In genomic region chr16:88746511-88746910, GRCh38 we compare ENCODE assay signal across 18 cellular contexts. TPM values are rescaled to one million over a fixed set of nuclear protein-coding genes. Genes with fewer than 3 reads are reported as not detected.
DNase-seq lines count a peak whose midpoint lies in the region; ATAC-seq, FAIRE-seq and TF ChIP-seq lines count a peak whose summit lies in the region.
"Had no signal": no experiment of that assay in that cellular context is flagged by ENCODE, and none has a peak within 500 bp of the region (broad histone marks: within the 10 kb centered on the region; RNA-seq: fewer than 3 reads in every experiment).

No MANE protein-coding gene starts in this region.

- no peaks in the 10 kb centered on the region for H3K4me1 ChIP-seq in right cardiac atrium (ENCODE audit: control insufficient read depth, insufficient read depth, low read length)
- H3K4me1 ChIP-seq in stomach, result peaks cover 20 to 57% (median 40%) of the 10 kb centered on the region in 4 donors
- H3K4me1 ChIP-seq: HAP-1 had no signal

- peaks cover 10% of the 10 kb centered on the region for H3K4me1 Mint-ChIP-seq in T-helper 2 cell treated with Interferon-gamma antibody and Interleukin-4, amounts not matched to agents 5 μg/mL and 100 μg/mL, for 36 hours (ENCODE audit: low read depth)
- H3K4me1 Mint-ChIP-seq in activated T-helper 1 cell treated with anti-CD3 and anti-CD28 coated beads, Interleukin-12 subunit alpha, Interleukin-12 subunit beta, Interleukin-2, Interleukin-4 antibody, amounts not matched to agents 30 ng/mL and 10 ng/mL and 1 ng/mL, durations not matched to agents 14 hours and 24 hours and 36 hours (ENCODE audit: low read depth), result peaks cover 10% of the 10 kb centered on the region

- H3K27ac Mint-ChIP-seq in T-helper 2 cell treated with Interferon-gamma antibody and Interleukin-4, amounts not matched to agents 5 μg/mL and 100 μg/mL, for 36 hours, result peak overlapping the region; percentile 76
- H3K27ac Mint-ChIP-seq in activated T-helper 1 cell treated with anti-CD3 and anti-CD28 coated beads, Interleukin-12 subunit alpha, Interleukin-12 subunit beta, Interleukin-2, Interleukin-4 antibody, amounts not matched to agents 30 ng/mL and 10 ng/mL and 1 ng/mL, durations not matched to agents 14 hours and 24 hours and 36 hours, result peak overlapping the region; percentile 29

- H3K36me3 Mint-ChIP-seq in T-helper 2 cell treated with Interferon-gamma antibody and Interleukin-4, amounts not matched to agents 5 μg/mL and 100 μg/mL, for 36 hours (ENCODE audit: low read depth), result peaks cover under 1% of the 10 kb centered on the region
- peaks cover 2% of the 10 kb centered on the region for H3K36me3 Mint-ChIP-seq in activated T-helper 1 cell treated with anti-CD3 and anti-CD28 coated beads, Interleukin-12 subunit alpha, Interleukin-12 subunit beta, Interleukin-2, Interleukin-4 antibody, amounts not matched to agents 30 ng/mL and 10 ng/mL and 1 ng/mL, durations not matched to agents 14 hours and 24 hours and 36 hours (ENCODE audit: low read depth)

- no peak overlapping the region for H3K4me3 ChIP-seq in right cardiac atrium (ENCODE audit: low read length)
- H3K4me3 ChIP-seq in stomach, result no peak overlapping the region
- H3K4me3 ChIP-seq: A549, HAP-1, upper lobe of left lung had no signal

- no peak overlapping the region for H3K4me3 Mint-ChIP-seq in T-helper 2 cell treated with Interferon-gamma antibody and Interleukin-4, amounts not matched to agents 5 μg/mL and 100 μg/mL, for 36 hours
- H3K4me3 Mint-ChIP-seq in activated T-helper 1 cell treated with anti-CD3 and anti-CD28 coated beads, Interleukin-12 subunit alpha, Interleukin-12 subunit beta, Interleukin-2, Interleukin-4 antibody, amounts not matched to agents 30 ng/mL and 10 ng/mL and 1 ng/mL, durations not matched to agents 14 hours and 24 hours and 36 hours, result no peak overlapping the region

- H3K27ac ChIP-seq in right cardiac atrium (ENCODE audit: low read length), result no peak overlapping the region
- peak overlapping the region in 4 of 5 donors; percentile 35 to 79 (median 57) for H3K27ac ChIP-seq in stomach
- H3K27ac ChIP-seq: A549 had no signal

- H3K9me3 ChIP-seq in right cardiac atrium (ENCODE audit: control insufficient read depth, low read length) (no peaks in the 10 kb centered on the region), stomach (no peaks in the 10 kb centered on the region)
- H3K9me3 ChIP-seq: A549, HAP-1, upper lobe of left lung had no signal

- no peak for FAIRE-seq in frontal cortex (lab: Jason Lieb, UNC)
- FAIRE-seq: A549 had no signal

- no peak for TF ChIP-seq POLR2A in stomach (IDR thresholded peaks at IDR 0.05)

- no peak for TF ChIP-seq CTCF in stomach (IDR thresholded peaks at IDR 0.05)

- DNase-seq in T-helper 2 cell treated with Interferon-gamma antibody and Interleukin-4, amounts not matched to agents 5 μg/mL and 100 μg/mL, for 36 hours (ENCODE audit: low spot score), result no peak
- no peak for DNase-seq in T-helper 2 cell
- no peak for DNase-seq in activated T-helper 1 cell treated with anti-CD3 and anti-CD28 coated beads, Interleukin-12 subunit alpha, Interleukin-12 subunit beta, Interleukin-2, Interleukin-4 antibody, amounts not matched to agents 30 ng/mL and 10 ng/mL and 1 ng/mL, durations not matched to agents 14 hours and 24 hours and 36 hours (ENCODE audit: low spot score)
- DNase-seq in right cardiac atrium, result peak; percentile 86 to 93 (median 91)
- no peak for DNase-seq in stomach
- DNase-seq in activated gamma-delta T cell treated with Interleukin-2 at 50 U/mL for 16 hours, result no peak
- DNase-seq in frontal cortex (ENCODE audit: low spot score in 2 of 2), result no peak
- DNase-seq: activated CD4-positive, alpha-beta T cell treated with anti-CD3 and anti-CD28 coated beads for 4 hours; activated effector memory CD4-positive, alpha-beta T cell treated with Interleukin-2 at 50 U/mL for 16 hours; DMS53; hippocampal formation; NCI-H2227 treated with DMSO at 0.1 percent for 48 hours; OCI-M1; stimulated activated CD4-positive, alpha-beta T cell treated with anti-CD3 and anti-CD28 coated beads, Interleukin-15, amount 100 ng/mL, for 24 hours had no signal

- peaks cover 0 to 31% (median 14%) of the 10 kb centered on the region in 4 donors for H3K36me3 ChIP-seq in stomach

- 45% methylated on average over 17 of the region's 17 CpGs for WGBS in right cardiac atrium
- WGBS in stomach, 5 donors, result 37 to 66% (median 53%) methylated on average over 14 to 17 of the region's 17 CpGs

- H3K27me3 ChIP-seq in right cardiac atrium (ENCODE audit: control insufficient read depth, insufficient read depth) (no peaks in the 10 kb centered on the region), stomach (no peaks in the 10 kb centered on the region)
- H3K27me3 ChIP-seq: upper lobe of left lung had no signal

- intact Hi-C loops in activated T-helper 1 cell treated with anti-CD3 and anti-CD28 coated beads, Interleukin-12 subunit alpha, Interleukin-12 subunit beta, Interleukin-2, Interleukin-4 antibody, amounts not matched to agents 30 ng/mL and 10 ng/mL and 1 ng/mL, durations not matched to agents 14 hours and 24 hours and 36 hours (cut with micrococcal nuclease), result no loop called here
- intact Hi-C loops in right cardiac atrium (cut with DNase I) (loop anchor here in 2 of 4 donors (5.0 to 10.0 kb wide), 3 partner anchors 36 to 468 kb away; partner anchors contain the start of gene ZNF778 (in 1 of the 2)), stomach (cut with DNase I; ENCODE audit: low total_unique reads) (no loop called here)

- no peaks in the 10 kb centered on the region for H3K9me3 Mint-ChIP-seq in T-helper 2 cell treated with Interferon-gamma antibody and Interleukin-4, amounts not matched to agents 5 μg/mL and 100 μg/mL, for 36 hours
- no peaks in the 10 kb centered on the region for H3K9me3 Mint-ChIP-seq in activated T-helper 1 cell treated with anti-CD3 and anti-CD28 coated beads, Interleukin-12 subunit alpha, Interleukin-12 subunit beta, Interleukin-2, Interleukin-4 antibody, amounts not matched to agents 30 ng/mL and 10 ng/mL and 1 ng/mL, durations not matched to agents 14 hours and 24 hours and 36 hours

- TF ChIP-seq EP300 in stomach (IDR thresholded peaks at IDR 0.05), result no peak

- ATAC-seq in right cardiac atrium, result peak; percentile 57 to 78
- ATAC-seq in GM21423 (IDR thresholded peaks at IDR 0.05; ENCODE audit: unreplicated experiment), result no peak
- ATAC-seq: A549 had no signal

- H3K27me3 Mint-ChIP-seq in T-helper 2 cell treated with Interferon-gamma antibody and Interleukin-4, amounts not matched to agents 5 μg/mL and 100 μg/mL, for 36 hours (ENCODE audit: low read depth), result no peaks in the 10 kb centered on the region
- H3K27me3 Mint-ChIP-seq in activated T-helper 1 cell treated with anti-CD3 and anti-CD28 coated beads, Interleukin-12 subunit alpha, Interleukin-12 subunit beta, Interleukin-2, Interleukin-4 antibody, amounts not matched to agents 30 ng/mL and 10 ng/mL and 1 ng/mL, durations not matched to agents 14 hours and 24 hours and 36 hours (ENCODE audit: insufficient read depth), result no peaks in the 10 kb centered on the region

RNA-seq across cellular contexts. Expression of gene PIEZO1, which starts 38.5 kb away (rescaled TPM):
- total RNA-seq in activated T-helper 1 cell treated with anti-CD3 and anti-CD28 coated beads, Interleukin-12 subunit alpha, Interleukin-12 subunit beta, Interleukin-2, Interleukin-4 antibody, amounts not matched to agents 30 ng/mL and 10 ng/mL and 1 ng/mL, durations not matched to agents 14 hours and 24 hours and 36 hours, result 214 and 217 TPM in 2 replicates
- 10 to 100 TPM; 21.7 to 45.6 (median 29.8) TPM for total RNA-seq in right cardiac atrium
- 37.3 TPM for polyA plus RNA-seq in right cardiac atrium
- total RNA-seq in stomach, result 100 to 1,000 TPM in 4 of 5 donors, 10 to 100 TPM in 1; 81.7 to 171 (median 128) TPM
- polyA plus RNA-seq in stomach, result 100 to 1,000 TPM in 1 of 3 donors, 10 to 100 TPM in 2; 43.7 to 153 (median 49.1) TPM
- 4.1 TPM for total RNA-seq in frontal cortex

RNA-seq across cellular contexts. Expression of gene CTU2, which starts 40.2 kb away (rescaled TPM):
- total RNA-seq in activated T-helper 1 cell treated with anti-CD3 and anti-CD28 coated beads, Interleukin-12 subunit alpha, Interleukin-12 subunit beta, Interleukin-2, Interleukin-4 antibody, amounts not matched to agents 30 ng/mL and 10 ng/mL and 1 ng/mL, durations not matched to agents 14 hours and 24 hours and 36 hours, result 66.3 and 74.7 TPM in 2 replicates
- 10 to 100 TPM; 11.1 to 16.3 (median 12.4) TPM for total RNA-seq in right cardiac atrium
- 11.4 TPM for polyA plus RNA-seq in right cardiac atrium
- total RNA-seq in stomach, result 10 to 100 TPM in 3 of 5 donors, 1 to 10 TPM in 2; 1.8 to 53.3 (median 11.2) TPM
- polyA plus RNA-seq in stomach, result 10 to 100 TPM; 13.4 to 21.6 (median 16.1) TPM
- 15.1 TPM for total RNA-seq in frontal cortex

RNA-seq across cellular contexts. Expression of gene RNF166, which starts 40.3 kb away (rescaled TPM):
- total RNA-seq in activated T-helper 1 cell treated with anti-CD3 and anti-CD28 coated beads, Interleukin-12 subunit alpha, Interleukin-12 subunit beta, Interleukin-2, Interleukin-4 antibody, amounts not matched to agents 30 ng/mL and 10 ng/mL and 1 ng/mL, durations not matched to agents 14 hours and 24 hours and 36 hours, result 42.4 and 45.0 TPM in 2 replicates
- total RNA-seq in right cardiac atrium (10 to 100 TPM; 15.0 to 23.8 (median 19.2) TPM), stomach (10 to 100 TPM in 4 of 5 donors, 1 to 10 TPM in 1; 8.8 to 31.9 (median 14.6) TPM), frontal cortex (10.2 TPM)
- polyA plus RNA-seq in right cardiac atrium (18.4 TPM), stomach (10 to 100 TPM; 11.5 to 20.6 (median 13.1) TPM)

RNA-seq across cellular contexts. Expression of gene CDT1, which starts 57.1 kb away (rescaled TPM):
- 95.4 and 97.3 TPM in 2 replicates for total RNA-seq in activated T-helper 1 cell treated with anti-CD3 and anti-CD28 coated beads, Interleukin-12 subunit alpha, Interleukin-12 subunit beta, Interleukin-2, Interleukin-4 antibody, amounts not matched to agents 30 ng/mL and 10 ng/mL and 1 ng/mL, durations not matched to agents 14 hours and 24 hours and 36 hours
- total RNA-seq in right cardiac atrium (1 to 10 TPM in 2 of 4 donors, under 1 TPM in 2; 0.57 to 3.1 (median 1.1) TPM), stomach (100 to 1,000 TPM in 1 of 5 donors, 10 to 100 TPM in 1, 1 to 10 TPM in 3; 1.5 to 147 (median 8.7) TPM), frontal cortex (1.2 TPM)
- polyA plus RNA-seq in right cardiac atrium (0.27 TPM), stomach (1 to 10 TPM; 3.2 to 5.2 (median 4.1) TPM)

Comparison
In these comparisons a context has a peak if more than half of its experiments do, and no peak if none do; other contexts are left out.
1. DNase-seq: peak in right cardiac atrium (3 of 3); none in T-helper 2 cell treated with Interferon-gamma antibody and Interleukin-4, amounts not matched to agents 5 μg/mL and 100 μg/mL, for 36 hours (single experiment), T-helper 2 cell (0 of 5), activated T-helper 1 cell treated with anti-CD3 and anti-CD28 coated beads, Interleukin-12 subunit alpha, Interleukin-12 subunit beta, Interleukin-2, Interleukin-4 antibody, amounts not matched to agents 30 ng/mL and 10 ng/mL and 1 ng/mL, durations not matched to agents 14 hours and 24 hours and 36 hours (single experiment), stomach (single experiment), activated gamma-delta T cell treated with Interleukin-2 at 50 U/mL for 16 hours (single experiment) and frontal cortex (0 of 2).